In the genomic region with DNA sequence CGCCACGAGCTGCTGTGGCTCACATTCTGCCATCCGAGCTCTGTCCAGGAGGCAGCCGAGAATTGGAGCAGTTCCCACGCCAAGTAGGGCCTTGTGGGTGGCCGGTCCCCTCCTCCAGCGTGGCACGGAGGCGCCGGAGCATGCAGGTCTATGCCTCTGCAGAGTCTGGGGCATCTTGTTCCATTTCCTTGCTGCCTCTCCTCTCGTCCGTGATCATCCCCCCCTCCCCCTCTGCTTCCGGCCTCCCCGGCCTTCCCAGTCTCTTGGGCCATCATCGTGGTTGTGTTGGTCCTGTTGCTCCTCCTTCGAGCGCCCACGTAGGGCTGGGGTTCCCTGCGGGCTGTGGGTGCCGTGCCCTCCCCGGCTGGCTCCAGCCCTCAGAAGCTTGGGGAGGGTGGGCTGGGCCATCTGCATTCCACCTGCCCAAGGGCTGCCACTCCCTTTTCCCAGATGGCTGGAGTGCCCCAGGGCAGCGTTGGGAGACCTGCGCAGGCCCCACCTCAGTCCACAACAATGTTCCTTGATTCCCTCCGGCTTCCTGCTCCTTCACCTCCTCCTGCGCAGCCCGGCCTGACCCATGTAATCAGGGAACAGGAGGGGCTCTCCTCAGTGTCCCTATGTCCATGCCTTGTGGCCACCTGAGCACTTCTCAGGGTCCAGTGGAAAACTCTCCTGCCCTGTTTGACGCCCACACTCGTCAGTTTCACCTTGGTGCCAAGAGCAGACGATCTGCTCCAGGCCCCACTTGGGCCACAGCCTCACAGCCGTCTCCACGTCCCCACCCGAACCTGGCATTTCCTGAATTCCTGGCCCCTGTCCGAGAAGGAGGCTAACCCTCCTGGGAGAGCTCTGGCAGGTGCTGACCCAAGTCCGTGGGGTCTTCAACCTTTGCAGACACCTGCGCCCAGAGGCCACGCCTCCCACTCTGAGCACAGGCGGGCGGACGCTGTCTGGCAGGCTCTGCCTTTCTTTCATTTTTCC, we compare ENCODE assay signal across 1 cellular context.
TF ChIP-seq lines count a peak whose summit lies in the region.

No MANE protein-coding gene starts in this region.

TF ChIP-seq in Ishikawa, 13 proteins besides CTCF, POLR2A, EP300 and RAD21 (continued from another document):
- TF ChIP-seq FOXM1 (IDR thresholded peaks at IDR 0.05; ENCODE audit: borderline replicate concordance, low read depth): peak; percentile 69; the same call in 1 of the 2 replicates
- TF ChIP-seq, protein P1, sequence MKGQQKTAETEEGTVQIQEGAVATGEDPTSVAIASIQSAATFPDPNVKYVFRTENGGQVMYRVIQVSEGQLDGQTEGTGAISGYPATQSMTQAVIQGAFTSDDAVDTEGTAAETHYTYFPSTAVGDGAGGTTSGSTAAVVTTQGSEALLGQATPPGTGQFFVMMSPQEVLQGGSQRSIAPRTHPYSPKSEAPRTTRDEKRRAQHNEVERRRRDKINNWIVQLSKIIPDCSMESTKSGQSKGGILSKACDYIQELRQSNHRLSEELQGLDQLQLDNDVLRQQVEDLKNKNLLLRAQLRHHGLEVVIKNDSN (IDR thresholded peaks at IDR 0.05): no peak; the same call in none of the 2 replicates
- TF ChIP-seq NFIC (IDR thresholded peaks at IDR 0.05): peak; percentile 91
TF ChIP-seq in Ishikawa: peak in this region for 9.
